9 cellular contexts compared by ENCODE assay signal in the genomic region with DNA sequence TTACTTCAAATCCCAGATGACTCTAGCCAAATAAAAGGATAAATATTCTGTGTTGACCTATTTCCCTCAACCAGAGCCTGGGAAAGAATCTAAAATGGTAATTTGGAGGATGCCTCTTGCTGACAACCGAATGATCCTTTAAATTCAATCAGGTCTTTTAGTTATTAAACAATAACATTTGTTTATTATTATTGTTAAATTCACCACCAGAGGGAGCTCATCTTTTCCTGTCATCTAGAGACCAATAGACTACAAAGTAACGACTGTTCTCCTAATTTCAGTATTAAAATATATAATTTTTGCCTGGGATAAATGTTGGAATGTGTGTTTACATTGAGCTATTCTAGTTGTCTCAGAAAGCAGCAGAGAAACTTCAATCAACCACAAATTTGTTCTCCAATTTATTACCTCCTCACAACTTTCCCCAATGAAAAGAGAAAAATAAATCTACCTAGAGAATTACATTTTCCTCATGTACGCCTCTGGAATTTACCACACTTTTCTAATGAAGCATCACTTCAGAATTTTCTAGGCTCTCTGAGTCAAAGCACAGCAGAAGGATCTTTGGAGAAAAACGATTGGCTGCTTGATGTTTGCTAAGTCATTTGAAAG.
DNase-seq lines count a peak whose midpoint lies in the region; ATAC-seq, FAIRE-seq and TF ChIP-seq lines count a peak whose summit lies in the region.
"Had no signal": no experiment of that assay in that cellular context is flagged by ENCODE, and none has a peak within 500 bp of the region (broad histone marks: within the 10 kb centered on the region; RNA-seq: fewer than 3 reads in every experiment).

No MANE protein-coding gene starts in this region.

- H3K36me3 ChIP-seq in bronchial epithelial cell (ENCODE audit: control insufficient read depth, insufficient read depth, low read length): no peaks in the 10 kb centered on the region

- no peak for ATAC-seq in GM19463 (IDR thresholded peaks at IDR 0.05; ENCODE audit: unreplicated experiment)
- ATAC-seq in HG02588 (IDR thresholded peaks at IDR 0.05; ENCODE audit: unreplicated experiment): no peak

- FAIRE-seq in bronchial epithelial cell (lab: Jason Lieb, UNC): no peak

- H3K27me3 ChIP-seq in bronchial epithelial cell (ENCODE audit: control insufficient read depth, insufficient read depth, low read length): no peaks in the 10 kb centered on the region

- peak; percentile 23 for TF ChIP-seq CTCF in bronchial epithelial cell (IDR thresholded peaks at IDR 0.05; ENCODE audit: insufficient read depth, low read length, severe bottlenecking)

- H3K4me3 ChIP-seq in bronchial epithelial cell (ENCODE audit: low read depth, low read length): no peak overlapping the region

- DNase-seq in NCI-H1092 treated with DMSO at 0.1 percent for 48 hours (lab: John Stamatoyannopoulos, UW) (peak; percentile 58), NCI-H1092 (lab: John Stamatoyannopoulos, UW) (no peak), NCI-H2029 treated with DMSO at 0.1 percent for 48 hours (lab: John Stamatoyannopoulos, UW) (peak; percentile 13), bronchial epithelial cell (ENCODE audit: low read depth) (peak; percentile 29), pons (ENCODE audit: low spot score) (peak; percentile 12), amygdala (lab: John Stamatoyannopoulos, UW) (no peak)
- DNase-seq: activated CD4-positive, CD25-positive, alpha-beta regulatory T cell treated with anti-CD3 and anti-CD28 coated beads, Interleukin-2, amount 50 U/mL, for 72 hours had no signal

Comparison
In these comparisons a context has a peak if more than half of its experiments do, and no peak if none do; other contexts are left out.
1. DNase-seq: peak in NCI-H1092 treated with DMSO at 0.1 percent for 48 hours (single experiment), NCI-H2029 treated with DMSO at 0.1 percent for 48 hours (single experiment), bronchial epithelial cell (single experiment) and pons (single experiment); none in NCI-H1092 (single experiment) and amygdala (0 of 56).